Comparison of ENCODE assay signal across 8 cellular contexts in the genomic region with DNA sequence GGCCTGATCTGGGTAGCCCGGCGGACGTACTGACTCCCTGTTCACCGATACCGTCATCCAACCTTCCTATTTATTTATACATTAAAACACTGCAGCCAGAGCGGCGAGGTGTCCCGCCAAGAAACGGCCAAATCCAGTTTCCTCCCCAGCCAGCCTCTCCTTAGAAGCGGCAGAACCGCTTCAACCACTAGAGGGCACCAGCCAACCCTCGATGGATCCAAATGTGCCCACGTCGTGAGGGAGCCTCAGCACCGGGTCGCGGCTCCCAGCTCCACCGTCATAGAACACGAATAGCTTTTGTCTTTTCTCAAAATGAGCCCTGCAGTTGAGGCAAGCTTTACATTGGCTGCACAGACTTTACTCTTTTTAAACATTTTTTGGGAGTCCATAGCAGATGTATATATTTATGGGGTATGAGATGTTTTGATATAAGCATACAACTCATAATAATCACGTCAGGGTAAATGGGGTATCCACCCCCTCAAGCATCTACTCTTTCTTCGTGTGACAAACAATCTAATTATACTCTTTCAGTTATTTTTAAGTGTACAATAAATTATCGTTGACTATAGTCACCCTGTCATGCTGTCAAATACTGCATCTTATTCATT. TPM values are rescaled to one million over a fixed set of nuclear protein-coding genes. Genes with fewer than 3 reads are reported as not detected.
DNase-seq lines count a peak whose midpoint lies in the region; ATAC-seq and TF ChIP-seq lines count a peak whose summit lies in the region.

No MANE protein-coding gene starts in this region.

- 6% methylated on average over 22 of the region's 22 CpGs for WGBS in liver

- H3K27me3 ChIP-seq in liver (ENCODE audit: control insufficient read depth in 4 of 4, insufficient read depth in 4 of 4, low read length in 3 of 4), result no peaks in the 10 kb centered on the region

- peak overlapping the region; percentile 43 for H3K4me3 Mint-ChIP-seq in dendritic cell treated with granulocyte-macrophage colony-stimulating factor and Interleukin-4, amounts not matched to agents 40 ng/mL and 50 ng/mL, for 4 days

- no peak overlapping the region for H3K9ac ChIP-seq in liver (ENCODE audit: low read depth in 1 of 2, low read length in 2 of 2)

- no peaks in the 10 kb centered on the region for H3K36me3 ChIP-seq in liver (ENCODE audit: control insufficient read depth in 4 of 4, insufficient read depth in 3 of 4, low read depth in 1 of 4, low read length in 3 of 4)

- H3K4me1 ChIP-seq in liver (ENCODE audit: control insufficient read depth in 4 of 4, insufficient read depth in 4 of 4, low read length in 3 of 4), result peaks cover 0 to 12% (median 6%) of the 10 kb centered on the region in 4 donors

- TF ChIP-seq CTCF in liver (IDR thresholded peaks at IDR 0.05; ENCODE audit: low read depth, low read length, missing input control), result peak; percentile 89

- intact Hi-C loops in dendritic cell treated with granulocyte-macrophage colony-stimulating factor and Interleukin-4, amounts not matched to agents 40 ng/mL and 50 ng/mL, for 4 days (cut with micrococcal nuclease), result loop anchor here (1.0 to 2.0 kb wide), 2 partner anchors 91 to 259 kb away; no protein-coding TSS in a partner anchor

- DNase-seq in Ammon's horn (ENCODE audit: low spot score), result peak; percentile 86
- DNase-seq in NCI-H510A treated with DMSO at 0.1 percent for 48 hours (lab: John Stamatoyannopoulos, UW), result peak; percentile 76
- peak; percentile 89 for DNase-seq in activated CD4-positive, alpha-beta T cell treated with anti-CD3 and anti-CD28 coated beads for 48 hours
- peak; percentile 70 to 73 for DNase-seq in stimulated activated CD4-positive, alpha-beta T cell treated with anti-CD3 and anti-CD28 coated beads, Interleukin-4, amount 100 ng/mL, for 4 hours

- H3K27ac ChIP-seq in liver (ENCODE audit: low read depth in 1 of 2, low read length in 2 of 2), result no peak overlapping the region

- peaks cover 12% of the 10 kb centered on the region for H3K4me1 Mint-ChIP-seq in dendritic cell treated with granulocyte-macrophage colony-stimulating factor and Interleukin-4, amounts not matched to agents 40 ng/mL and 50 ng/mL, for 4 days (ENCODE audit: low read depth)

- H3K36me3 Mint-ChIP-seq in dendritic cell treated with granulocyte-macrophage colony-stimulating factor and Interleukin-4, amounts not matched to agents 40 ng/mL and 50 ng/mL, for 4 days (ENCODE audit: low read depth), result no peaks in the 10 kb centered on the region

- ATAC-seq in GM19043 (IDR thresholded peaks at IDR 0.05; ENCODE audit: low read depth, unreplicated experiment) (peak; percentile 82), HG03378 (IDR thresholded peaks at IDR 0.05; ENCODE audit: unreplicated experiment) (peak; percentile 82)

- H3K27me3 Mint-ChIP-seq in dendritic cell treated with granulocyte-macrophage colony-stimulating factor and Interleukin-4, amounts not matched to agents 40 ng/mL and 50 ng/mL, for 4 days, result peaks cover 33% of the 10 kb centered on the region

- no peaks in the 10 kb centered on the region for H3K9me3 Mint-ChIP-seq in dendritic cell treated with granulocyte-macrophage colony-stimulating factor and Interleukin-4, amounts not matched to agents 40 ng/mL and 50 ng/mL, for 4 days

- TF ChIP-seq RAD21 in liver (IDR thresholded peaks at IDR 0.05), result peak; percentile 85 to 95

- no peak overlapping the region for H3K27ac Mint-ChIP-seq in dendritic cell treated with granulocyte-macrophage colony-stimulating factor and Interleukin-4, amounts not matched to agents 40 ng/mL and 50 ng/mL, for 4 days

- H3K4me3 ChIP-seq in liver (ENCODE audit: low read depth in 1 of 3, low read length in 3 of 3), result peak overlapping the region in 1 of 3 donors; percentile 33

- H3K9me3 ChIP-seq in liver (ENCODE audit: control insufficient read depth in 4 of 4, low read length in 3 of 4), result no peaks in the 10 kb centered on the region

TF ChIP-seq in liver, 16 proteins besides CTCF, POLR2A, EP300 and RAD21:
- no peak for TF ChIP-seq JUND (IDR thresholded peaks at IDR 0.05)
- TF ChIP-seq RXRA (IDR thresholded peaks at IDR 0.05), result peak in 1 of 2 donors; percentile 28
- TF ChIP-seq NR2F2 (IDR thresholded peaks at IDR 0.05), result no peak
- TF ChIP-seq ZBTB33 (IDR thresholded peaks at IDR 0.05), result no peak
- TF ChIP-seq HNF4A (conservative IDR thresholded peaks at IDR 0.05), result no peak

RNA-seq across cellular contexts. Expression of gene HELT, which starts 13.0 kb away (rescaled TPM):
- total RNA-seq in liver, result not detected
- polyA plus RNA-seq in liver, result not detected
